ENCODE assay signal across 9 cellular contexts in the genomic region with DNA sequence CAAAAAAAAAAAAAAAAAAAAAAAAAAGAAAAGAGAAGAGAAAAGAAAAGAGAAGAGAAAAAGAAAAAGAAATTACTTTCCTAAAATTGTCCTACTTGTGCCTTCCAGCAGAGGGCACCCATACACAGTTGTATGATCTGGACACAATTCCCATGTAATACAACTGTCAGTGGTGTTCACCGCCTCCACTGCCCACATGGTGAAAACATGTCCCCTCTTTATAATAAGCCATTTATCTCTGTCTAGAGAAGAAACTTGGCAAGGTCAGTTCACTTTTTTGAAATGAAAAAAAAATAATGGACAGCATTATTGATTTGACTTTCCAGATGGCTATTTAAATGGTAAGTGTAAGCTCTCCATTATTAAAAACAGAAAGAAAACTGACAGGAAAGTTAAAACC.
DNase-seq lines count a peak whose midpoint lies in the region; ATAC-seq and TF ChIP-seq lines count a peak whose summit lies in the region.
"Had no signal": no experiment of that assay in that cellular context is flagged by ENCODE, and none has a peak within 500 bp of the region (broad histone marks: within the 10 kb centered on the region; RNA-seq: fewer than 3 reads in every experiment).

No MANE protein-coding gene starts in this region.

- H3K27me3 ChIP-seq in HL-60 (ENCODE audit: insufficient read depth, poor library complexity, severe bottlenecking): no peaks in the 10 kb centered on the region

- no peak overlapping the region for H3K27ac ChIP-seq in HL-60 (replicated peaks)
- H3K27ac ChIP-seq: epithelial cell of prostate had no signal

- H3K27ac Mint-ChIP-seq in activated CD4-positive, alpha-beta T cell treated with anti-CD3 and anti-CD28 coated beads for 36 hours: no peak overlapping the region

- no peaks in the 10 kb centered on the region for H3K36me3 Mint-ChIP-seq in activated CD4-positive, alpha-beta T cell treated with anti-CD3 and anti-CD28 coated beads for 36 hours (ENCODE audit: low read depth)

- H3K4me3 Mint-ChIP-seq in activated CD4-positive, alpha-beta T cell treated with anti-CD3 and anti-CD28 coated beads for 36 hours: no peak overlapping the region

- TF ChIP-seq CTCF in HL-60 (IDR thresholded peaks at IDR 0.05; ENCODE audit: insufficient read depth, low read length) (peak; percentile 44), epithelial cell of proximal tubule (conservative IDR thresholded peaks at IDR 0.05; ENCODE audit: low read depth, low read length) (peak; percentile 76)

- H3K4me3 ChIP-seq in HL-60 (replicated peaks; ENCODE audit: insufficient read depth, low read length) (no peak overlapping the region), epithelial cell of proximal tubule (ENCODE audit: low read depth, low read length) (no peak overlapping the region)

- intact Hi-C loops in activated CD4-positive, alpha-beta T cell treated with anti-CD3 and anti-CD28 coated beads for 36 hours (cut with DNase I, micrococcal nuclease): loop anchor here (5.0 to 10.0 kb wide), 2 partner anchors 830 to 833 kb away; no protein-coding TSS in a partner anchor

- no peak for ATAC-seq in activated CD4-positive, alpha-beta T cell treated with anti-CD3 and anti-CD28 coated beads for 36 hours
- ATAC-seq in GM21390 (IDR thresholded peaks at IDR 0.05; ENCODE audit: unreplicated experiment): peak; percentile 84

- CTCF ChIA-PET in activated CD4-positive, alpha-beta T cell treated with anti-CD3 and anti-CD28 coated beads for 36 hours (lab: Charles Lee): interaction anchor here (0.6 to 1.1 kb wide), 6 partner anchors 11 to 1539 kb away, joined by 3 to 5 read pairs (median 3); no protein-coding TSS in a partner anchor

- no peaks in the 10 kb centered on the region for H3K9me3 Mint-ChIP-seq in activated CD4-positive, alpha-beta T cell treated with anti-CD3 and anti-CD28 coated beads for 36 hours (ENCODE audit: low read depth)

- POLR2A ChIA-PET in activated CD4-positive, alpha-beta T cell treated with anti-CD3 and anti-CD28 coated beads for 36 hours (lab: Charles Lee): no interaction called here

- H3K27me3 Mint-ChIP-seq in activated CD4-positive, alpha-beta T cell treated with anti-CD3 and anti-CD28 coated beads for 36 hours: no peaks in the 10 kb centered on the region

- peak; percentile 28 for DNase-seq in activated CD4-positive, alpha-beta T cell treated with anti-CD3 and anti-CD28 coated beads for 36 hours
- DNase-seq in activated CD4-positive, alpha-beta T cell treated with anti-CD3 and anti-CD28 coated beads for 4 hours: no peak
- DNase-seq in HL-60 (ENCODE audit: low read depth in 1 of 2, low spot score in 1 of 2) (peak in 1 of 2 experiments; percentile 5), RPMI8226 (peak; percentile 45), epithelial cell of proximal tubule (ENCODE audit: low read depth) (no peak), myocyte (ENCODE audit: low read depth) (peak; percentile 29)
- DNase-seq in activated CD4-positive, CD25-positive, alpha-beta regulatory T cell (lab: John Stamatoyannopoulos, UW): no peak

- H3K4me1 Mint-ChIP-seq in activated CD4-positive, alpha-beta T cell treated with anti-CD3 and anti-CD28 coated beads for 36 hours: no peaks in the 10 kb centered on the region

Comparison
In these comparisons a context has a peak if more than half of its experiments do, and no peak if none do; other contexts are left out.
1. DNase-seq: peak in activated CD4-positive, alpha-beta T cell treated with anti-CD3 and anti-CD28 coated beads for 36 hours (single experiment), RPMI8226 (single experiment) and myocyte (single experiment); none in activated CD4-positive, alpha-beta T cell treated with anti-CD3 and anti-CD28 coated beads for 4 hours (0 of 2), epithelial cell of proximal tubule (single experiment) and activated CD4-positive, CD25-positive, alpha-beta regulatory T cell (0 of 4).